12 cellular contexts compared by ENCODE assay signal in genomic region chr6:143675946-143676345, GRCh38. TPM values are rescaled to one million over a fixed set of nuclear protein-coding genes. Genes with fewer than 3 reads are reported as not detected.
A peak's percentile ranks its signal among the peaks of the same experiment; 100 is the strongest.
DNase-seq lines count a peak whose midpoint lies in the region; ATAC-seq and TF ChIP-seq lines count a peak whose summit lies in the region.
"Had no signal": no experiment of that assay in that cellular context is flagged by ENCODE, and none has a peak within 500 bp of the region (broad histone marks: within the 10 kb centered on the region; RNA-seq: fewer than 3 reads in every experiment).

No MANE protein-coding gene starts in this region.

- TF ChIP-seq CTCF in thoracic aorta (IDR thresholded peaks at IDR 0.05), result no peak

- H3K9me3 ChIP-seq in HUES48 (ENCODE audit: control insufficient read depth, insufficient read depth, low read length) (no peaks in the 10 kb centered on the region), iPS-20b (ENCODE audit: insufficient read depth, low read depth, low read length) (no peaks in the 10 kb centered on the region), thoracic aorta (no peaks in the 10 kb centered on the region)
- H3K9me3 ChIP-seq: Peyer's patch had no signal

- no peaks in the 10 kb centered on the region for H3K36me3 ChIP-seq in HUES48 (ENCODE audit: control insufficient read depth, insufficient read depth, low read length)
- H3K36me3 ChIP-seq in iPS-20b (ENCODE audit: insufficient read depth, low read depth, low read length), result no peaks in the 10 kb centered on the region; the same call in 1 of the 2 replicates
- no peaks in the 10 kb centered on the region for H3K36me3 ChIP-seq in thoracic aorta
- H3K36me3 ChIP-seq: Peyer's patch had no signal

- H3K9ac ChIP-seq in HUES48 (ENCODE audit: low read depth, low read length) (no peak overlapping the region), iPS-20b (ENCODE audit: low read depth, low read length) (peak overlapping the region; percentile 11; the same call in 1 of the 2 replicates)

- H3K27ac ChIP-seq in HUES48 (ENCODE audit: low read depth, low read length) (peak overlapping the region; percentile 96), iPS-20b (ENCODE audit: low read length) (no peak overlapping the region), thoracic aorta (peak overlapping the region; percentile 49 to 84)
- H3K27ac ChIP-seq: Peyer's patch had no signal

- no peak for ATAC-seq in thoracic aorta (ENCODE audit: insufficient number of reproducible peaks, low FRiP score, low read depth)
- no peak for ATAC-seq in GM21737 (IDR thresholded peaks at IDR 0.05; ENCODE audit: unreplicated experiment)
- ATAC-seq: GM12878; stimulated activated effector memory CD8-positive, alpha-beta T cell treated with anti-CD3 and anti-CD28 coated beads, Interleukin-12 subunit alpha, Interleukin-12 subunit beta, amount 100 ng/mL, for 72 hours had no signal

- DNase-seq in astrocyte of the hippocampus (ENCODE audit: low read depth, low spot score) (peak; percentile 45), thoracic aorta (ENCODE audit: low spot score) (no peak), A172 (ENCODE audit: low spot score) (no peak)
- DNase-seq in stimulated activated CD4-positive, alpha-beta T cell treated with anti-CD3 and anti-CD28 coated beads, Interleukin-4, amount 100 ng/mL, for 4 hours, result no peak
- DNase-seq: amygdala, NCI-H2171, Peyer's patch had no signal

- H3K27me3 ChIP-seq in HUES48 (ENCODE audit: control insufficient read depth, insufficient read depth, low read length), result no peaks in the 10 kb centered on the region
- no peaks in the 10 kb centered on the region for H3K27me3 ChIP-seq in iPS-20b (ENCODE audit: insufficient read depth, low read length)
- H3K27me3 ChIP-seq in thoracic aorta (replicated peaks; ENCODE audit: insufficient read depth), result no peaks in the 10 kb centered on the region
- H3K27me3 ChIP-seq: Peyer's patch had no signal

- peak overlapping the region; percentile 24; the same call in 1 of the 2 replicates for H3K4me3 ChIP-seq in HUES48 (ENCODE audit: low read depth, low read length)
- peak overlapping the region; percentile 98 for H3K4me3 ChIP-seq in iPS-20b (ENCODE audit: low read length)
- H3K4me3 ChIP-seq in thoracic aorta, result peak overlapping the region; percentile 21
- H3K4me3 ChIP-seq: GM12878, Peyer's patch had no signal

- peaks cover 63% of the 10 kb centered on the region for H3K4me1 ChIP-seq in HUES48 (ENCODE audit: control insufficient read depth, insufficient read depth, low read length)
- H3K4me1 ChIP-seq in iPS-20b (ENCODE audit: insufficient read depth, low read length), result peaks cover 57% of the 10 kb centered on the region
- peaks cover 32 to 45% of the 10 kb centered on the region in 2 donors for H3K4me1 ChIP-seq in thoracic aorta (ENCODE audit: control insufficient read depth in 1 of 2, low read depth in 2 of 2)

RNA-seq across cellular contexts. Expression of gene PHACTR2, which starts 1.8 kb away (rescaled TPM):
- total RNA-seq in thoracic aorta, result 10 to 100 TPM; 68.5 to 87.7 TPM
- 15.5 and 21.3 TPM in 2 replicates for total RNA-seq in A172 (2014; rRNA removed; shearing (Covaris generic))

Comparison
In these comparisons a context has a peak if more than half of its experiments do, and no peak if none do; other contexts are left out.
1. H3K4me3 ChIP-seq: peak in every context shown above with its lines; median percentile 98 in iPS-20b; 24 in HUES48; 21 in thoracic aorta.